Comparison of ENCODE assay signal across 1 cellular context in genomic region chr6:25334793-25335192, GRCh38.
TF ChIP-seq lines count a peak whose summit lies in the region.

No MANE protein-coding gene starts in this region.

TF ChIP-seq in GM12878, 131 proteins besides CTCF, POLR2A, EP300 and RAD21 (continued from another document):
- TF ChIP-seq ZBTB11 (CRISPR knock-in tag; IDR thresholded peaks at IDR 0.05), result no peak
- TF ChIP-seq NRF1 (conservative IDR thresholded peaks at IDR 0.05; ENCODE audit: low read depth, low read length), result no peak
- TF ChIP-seq RUNX3 (IDR thresholded peaks at IDR 0.05; ENCODE audit: low read length), result no peak
- TF ChIP-seq KDM1A (IDR thresholded peaks at IDR 0.05; ENCODE audit: borderline replicate concordance), result no peak
- TF ChIP-seq PRDM15 (CRISPR knock-in tag; IDR thresholded peaks at IDR 0.05), result no peak
- TF ChIP-seq CHD4 (IDR thresholded peaks at IDR 0.05), result no peak
